In genomic region chr20:43988867-43989266, GRCh38 we compare ENCODE assay signal across 20 cellular contexts.
A peak's percentile ranks its signal among the peaks of the same experiment; 100 is the strongest.
DNase-seq lines count a peak whose midpoint lies in the region; TF ChIP-seq lines count a peak whose summit lies in the region.
"Had no signal": no experiment of that assay in that cellular context is flagged by ENCODE, and none has a peak within 500 bp of the region (broad histone marks: within the 10 kb centered on the region; RNA-seq: fewer than 3 reads in every experiment).

No MANE protein-coding gene starts in this region.

- H3K4me3 Mint-ChIP-seq in glutamatergic neuron (ENCODE audit: unreplicated experiment) = no peak overlapping the region
- H3K4me3 Mint-ChIP-seq: activated CD4-positive, alpha-beta memory T cell treated with anti-CD3 and anti-CD28 coated beads, Interleukin-2, amount 10 ng/mL, durations not matched to agents 7 days and 5 days; IgD-negative memory B cell; mesothelial cell of epicardium had no signal

- no peak overlapping the region for H2BK5ac ChIP-seq in mesendoderm (ENCODE audit: low read length)

- no peak overlapping the region for H3K4ac ChIP-seq in mesendoderm (ENCODE audit: low read depth, low read length)

- no peak overlapping the region for H3K9ac ChIP-seq in adipocyte (ENCODE audit: low read length)
- H3K9ac ChIP-seq in mesendoderm (ENCODE audit: low read length) = no peak overlapping the region

- H3K4me2 ChIP-seq in mesendoderm (ENCODE audit: low read length) = no peak overlapping the region

- peaks cover 2% of the 10 kb centered on the region for H3K27me3 Mint-ChIP-seq in glutamatergic neuron (ENCODE audit: unreplicated experiment)
- H3K27me3 Mint-ChIP-seq: IgD-negative memory B cell had no signal

- no peak overlapping the region for H3K18ac ChIP-seq in mesendoderm (ENCODE audit: low read length)

- H2AK5ac ChIP-seq in mesendoderm (ENCODE audit: low read length) = no peak overlapping the region

- intact Hi-C loops in dorsolateral prefrontal cortex (cut with DNase I) = no loop called here

- no peak overlapping the region for H3K23ac ChIP-seq in mesendoderm (ENCODE audit: low read length)

- peaks cover 4% of the 10 kb centered on the region for H3K36me3 Mint-ChIP-seq in glutamatergic neuron (ENCODE audit: unreplicated experiment)
- H3K36me3 Mint-ChIP-seq: mesothelial cell of epicardium had no signal

- H3K27ac Mint-ChIP-seq in glutamatergic neuron (ENCODE audit: unreplicated experiment) = no peak overlapping the region
- H3K27ac Mint-ChIP-seq: activated CD4-positive, alpha-beta memory T cell treated with anti-CD3 and anti-CD28 coated beads, Interleukin-2, amount 10 ng/mL, durations not matched to agents 7 days and 5 days; IgD-negative memory B cell; mesothelial cell of epicardium had no signal

- no peaks in the 10 kb centered on the region for H3K79me1 ChIP-seq in mesendoderm (ENCODE audit: low read length)

- no CpG with 5 or more reads among the region's 1 CpG for whole genome bisulfite sequencing in mesendoderm (ENCODE audit: extremely low coverage, insufficient coverage, low lambda C conversion rate)

- no peaks in the 10 kb centered on the region for H3K4me1 Mint-ChIP-seq in glutamatergic neuron (ENCODE audit: low read depth, unreplicated experiment)
- H3K4me1 Mint-ChIP-seq: mesothelial cell of epicardium had no signal

- peaks cover 4% of the 10 kb centered on the region for H3K9me3 ChIP-seq in adipocyte (ENCODE audit: control insufficient read depth, low read length)
- H3K9me3 ChIP-seq: BE2C, colonic mucosa had no signal

- TF ChIP-seq CTCF in AG09309 (IDR thresholded peaks at IDR 0.05; ENCODE audit: control insufficient read depth, insufficient read depth, low read depth, low read length, missing control alignments) (peak; percentile 60), dorsolateral prefrontal cortex (IDR thresholded peaks at IDR 0.05 in 54 of 56, conservative IDR thresholded peaks at IDR 0.05 in 2 of 56; ENCODE audit: low read depth in 1 of 56, partially characterized antibody in 56 of 56) (no peak), glutamatergic neuron (IDR thresholded peaks at IDR 0.05; ENCODE audit: partially characterized antibody, unreplicated experiment) (no peak)

- peak; percentile 18 for DNase-seq in AG09309 (ENCODE audit: low read depth)
- peak; percentile 38 for DNase-seq in HT1080 (ENCODE audit: low read depth)
- peak; percentile 8 for DNase-seq in adipocyte (ENCODE audit: low read depth)
- DNase-seq in islet precursor cell = peak; percentile 26
- DNase-seq in NCI-H1694 treated with DMSO at 0.1 percent for 48 hours (lab: John Stamatoyannopoulos, UW) = no peak
- no peak for DNase-seq in mesendoderm
- no peak for DNase-seq in dorsolateral prefrontal cortex
- DNase-seq in glutamatergic neuron = no peak
- DNase-seq: activated CD4-positive, alpha-beta memory T cell treated with anti-CD3 and anti-CD28 coated beads, Interleukin-2, amount 10 ng/mL, durations not matched to agents 7 days and 5 days; BE2C; colonic mucosa; heart right ventricle; NCI-H1048; NCI-H2171 treated with DMSO at 0.1 percent for 48 hours; NCI-H774; right cardiac atrium; substantia nigra; SW 1271 had no signal

- H3K27ac ChIP-seq in mesendoderm (ENCODE audit: low read depth, low read length) = no peak overlapping the region
- H3K27ac ChIP-seq in dorsolateral prefrontal cortex = no peak overlapping the region
- H3K27ac ChIP-seq: colonic mucosa, heart right ventricle had no signal

- peaks cover 3% of the 10 kb centered on the region for H3K27me3 ChIP-seq in adipocyte (replicated peaks; ENCODE audit: control insufficient read depth, insufficient read depth, low read length)
- H3K27me3 ChIP-seq in mesendoderm (ENCODE audit: insufficient read depth, low read length, poor library complexity) = no peaks in the 10 kb centered on the region
- no peaks in the 10 kb centered on the region for H3K27me3 ChIP-seq in dorsolateral prefrontal cortex
- H3K27me3 ChIP-seq: BE2C, colonic mucosa had no signal

- no peak overlapping the region for H4K8ac ChIP-seq in mesendoderm (ENCODE audit: low read depth, low read length)

- no peak overlapping the region for H2BK120ac ChIP-seq in mesendoderm (ENCODE audit: low read depth, low read length)

- H2BK15ac ChIP-seq in mesendoderm (replicated peaks; ENCODE audit: low read depth) = no peak overlapping the region

- H3K79me2 ChIP-seq in mesendoderm (ENCODE audit: control insufficient read depth, insufficient read depth, low read length) = no peaks in the 10 kb centered on the region

- H3K4me3 ChIP-seq in AG09309 (ENCODE audit: control insufficient read depth, low read depth, low read length) = no peak overlapping the region
- H3K4me3 ChIP-seq in adipocyte (ENCODE audit: low read length) = no peak overlapping the region
- H3K4me3 ChIP-seq in mesendoderm (ENCODE audit: low read length) = no peak overlapping the region
- H3K4me3 ChIP-seq in dorsolateral prefrontal cortex = no peak overlapping the region
- H3K4me3 ChIP-seq: colonic mucosa, heart right ventricle had no signal

- H3K4me1 ChIP-seq in adipocyte (ENCODE audit: control insufficient read depth, insufficient read depth, low read length) (no peaks in the 10 kb centered on the region), mesendoderm (ENCODE audit: control insufficient read depth, low read depth, low read length) (no peaks in the 10 kb centered on the region)
- H3K4me1 ChIP-seq: BE2C had no signal

- no peak overlapping the region for H4K5ac ChIP-seq in mesendoderm (ENCODE audit: low read length)

- H3K36me3 ChIP-seq in adipocyte (ENCODE audit: control insufficient read depth, insufficient read depth, low read length, severe bottlenecking) (no peaks in the 10 kb centered on the region), mesendoderm (ENCODE audit: control insufficient read depth, insufficient read depth, low read length) (no peaks in the 10 kb centered on the region)
- H3K36me3 ChIP-seq: BE2C, colonic mucosa, heart right ventricle had no signal

- H3K56ac ChIP-seq in mesendoderm (ENCODE audit: low read length) = no peak overlapping the region

- peaks cover 1% of the 10 kb centered on the region for H3K9me3 Mint-ChIP-seq in glutamatergic neuron (ENCODE audit: unreplicated experiment)
- H3K9me3 Mint-ChIP-seq: mesothelial cell of epicardium had no signal

Comparison
In these comparisons a context has a peak if more than half of its experiments do, and no peak if none do; other contexts are left out.
1. DNase-seq: peak in AG09309 (single experiment), HT1080 (single experiment), adipocyte (single experiment) and islet precursor cell (single experiment); none in NCI-H1694 treated with DMSO at 0.1 percent for 48 hours (single experiment), mesendoderm (single experiment), dorsolateral prefrontal cortex (0 of 10) and glutamatergic neuron (single experiment).